22 cellular contexts compared by ENCODE assay signal in genomic region chrX:69062493-69062892, GRCh38.
"Had no signal": no experiment of that assay in that cellular context is flagged by ENCODE, and none has a peak within 500 bp of the region (broad histone marks: within the 10 kb centered on the region; RNA-seq: fewer than 3 reads in every experiment).

No MANE protein-coding gene starts in this region.

- H3K36me3 Mint-ChIP-seq: activated CD8-positive, alpha-beta memory T cell treated with anti-CD3 and anti-CD28 coated beads, Interleukin-2, amount 10 ng/mL, durations not matched to agents 7 days and 5 days; activated naive CD4-positive, alpha-beta T cell treated with anti-CD3 and anti-CD28 coated beads, Interleukin-2, amount 50 U/mL, for 72 hours; naive thymus-derived CD4-positive, alpha-beta T cell; T-cell had no signal

- H3K4me1 Mint-ChIP-seq: activated CD4-positive, alpha-beta T cell treated with anti-CD3 and anti-CD28 coated beads for 36 hours; activated CD8-positive, alpha-beta memory T cell treated with anti-CD3 and anti-CD28 coated beads, Interleukin-2, amount 10 ng/mL, durations not matched to agents 7 days and 5 days; naive thymus-derived CD4-positive, alpha-beta T cell; T-cell had no signal

- H3K4me3 Mint-ChIP-seq: activated CD4-positive, alpha-beta T cell treated with anti-CD3 and anti-CD28 coated beads for 36 hours; activated CD8-positive, alpha-beta memory T cell treated with anti-CD3 and anti-CD28 coated beads, Interleukin-2, amount 10 ng/mL, durations not matched to agents 7 days and 5 days; activated CD8-positive, alpha-beta T cell treated with anti-CD3 and anti-CD28 coated beads, Interleukin-2, amount 10 ng/mL, durations not matched to agents 7 days and 5 days; activated T-cell treated with anti-CD3 and anti-CD28 coated beads, Interleukin-2, amount 50 U/mL, for 72 hours; effector memory CD8-positive, alpha-beta T cell; naive thymus-derived CD4-positive, alpha-beta T cell; neural crest cell; T-cell had no signal

- DNase-seq: activated CD4-positive, alpha-beta T cell treated with anti-CD3 and anti-CD28 coated beads for 36 hours; activated CD4-positive, CD25-positive, alpha-beta regulatory T cell; activated CD8-positive, alpha-beta memory T cell treated with anti-CD3 and anti-CD28 coated beads, Interleukin-2, amount 10 ng/mL, durations not matched to agents 7 days and 5 days; activated CD8-positive, alpha-beta T cell treated with anti-CD3 and anti-CD28 coated beads, Interleukin-2, amount 10 ng/mL, durations not matched to agents 7 days and 5 days; activated naive CD4-positive, alpha-beta T cell; activated T-cell treated with anti-CD3 and anti-CD28 coated beads for 4 hours; activated T-cell treated with anti-CD3 and anti-CD28 coated beads, Interleukin-2, amount 50 U/mL, for 72 hours; body of pancreas; effector memory CD8-positive, alpha-beta T cell; erythroblast; gastrocnemius medialis; hippocampal formation; kidney; midbrain; naive thymus-derived CD4-positive, alpha-beta T cell; occipital lobe; right lobe of liver; stimulated activated naive CD4-positive, alpha-beta T cell had no signal

- H3K27me3 Mint-ChIP-seq: activated CD4-positive, alpha-beta T cell treated with anti-CD3 and anti-CD28 coated beads for 36 hours; activated CD8-positive, alpha-beta memory T cell treated with anti-CD3 and anti-CD28 coated beads, Interleukin-2, amount 10 ng/mL, durations not matched to agents 7 days and 5 days; naive thymus-derived CD4-positive, alpha-beta T cell had no signal

- H3K27ac Mint-ChIP-seq: activated CD4-positive, alpha-beta T cell treated with anti-CD3 and anti-CD28 coated beads for 36 hours; activated CD8-positive, alpha-beta memory T cell treated with anti-CD3 and anti-CD28 coated beads, Interleukin-2, amount 10 ng/mL, durations not matched to agents 7 days and 5 days; activated CD8-positive, alpha-beta T cell treated with anti-CD3 and anti-CD28 coated beads, Interleukin-2, amount 10 ng/mL, durations not matched to agents 7 days and 5 days; activated naive CD4-positive, alpha-beta T cell treated with anti-CD3 and anti-CD28 coated beads, Interleukin-2, amount 50 U/mL, for 72 hours; activated T-cell treated with anti-CD3 and anti-CD28 coated beads, Interleukin-2, amount 50 U/mL, for 72 hours; effector memory CD8-positive, alpha-beta T cell; naive thymus-derived CD4-positive, alpha-beta T cell; T-cell had no signal

- ATAC-seq: activated CD4-positive, alpha-beta T cell treated with anti-CD3 and anti-CD28 coated beads for 36 hours; activated CD8-positive, alpha-beta memory T cell treated with anti-CD3 and anti-CD28 coated beads, Interleukin-2, amount 10 ng/mL, durations not matched to agents 7 days and 5 days; activated CD8-positive, alpha-beta T cell treated with anti-CD3 and anti-CD28 coated beads, Interleukin-2, amount 10 ng/mL, durations not matched to agents 7 days and 5 days; activated naive CD4-positive, alpha-beta T cell treated with anti-CD3 and anti-CD28 coated beads, Interleukin-2, amount 50 U/mL, for 72 hours; activated T-cell treated with anti-CD3 and anti-CD28 coated beads, Interleukin-2, amount 50 U/mL, for 72 hours; body of pancreas; effector memory CD8-positive, alpha-beta T cell; gastrocnemius medialis; left colon; naive thymus-derived CD4-positive, alpha-beta T cell; right lobe of liver; T-cell had no signal

- H3K9me3 Mint-ChIP-seq: activated naive CD4-positive, alpha-beta T cell treated with anti-CD3 and anti-CD28 coated beads, Interleukin-2, amount 50 U/mL, for 72 hours; activated T-cell treated with anti-CD3 and anti-CD28 coated beads, Interleukin-2, amount 50 U/mL, for 72 hours; effector memory CD8-positive, alpha-beta T cell; neural crest cell; T-cell had no signal
